In the genomic region with DNA sequence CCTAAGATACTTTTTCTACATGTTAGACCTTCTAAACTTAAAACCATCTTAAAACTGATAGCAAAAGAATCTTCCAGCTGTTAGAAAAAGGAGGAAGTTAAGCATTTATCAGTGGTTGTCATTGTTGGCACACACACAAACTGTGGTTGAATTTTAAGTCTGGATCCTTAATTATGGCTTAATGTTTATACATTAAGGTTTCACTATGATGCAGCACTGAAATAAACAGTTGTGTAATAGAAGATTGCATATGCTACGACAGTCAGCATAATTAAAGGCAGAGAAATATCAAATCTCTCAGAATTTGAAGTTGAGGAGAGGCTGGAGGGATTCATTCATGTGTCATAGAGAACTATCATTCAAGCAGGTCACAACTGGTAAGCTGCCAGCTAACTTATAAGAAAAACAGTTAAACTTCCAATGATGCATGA, we compare ENCODE assay signal across 13 cellular contexts. TPM values are rescaled to one million over a fixed set of nuclear protein-coding genes. Genes with fewer than 3 reads are reported as not detected.
DNase-seq lines count a peak whose midpoint lies in the region; ATAC-seq and TF ChIP-seq lines count a peak whose summit lies in the region.
"Had no signal": no experiment of that assay in that cellular context is flagged by ENCODE, and none has a peak within 500 bp of the region (broad histone marks: within the 10 kb centered on the region; RNA-seq: fewer than 3 reads in every experiment).

No MANE protein-coding gene starts in this region.

- 42% methylated on average over 1 of the region's 1 CpG for WGBS in right cardiac atrium
- 23% methylated on average over 1 of the region's 1 CpG for WGBS in smooth muscle cell (ENCODE audit: low lambda C conversion rate)

- H3K27me3 ChIP-seq in left ventricle myocardium inferior (ENCODE audit: low read depth) (no peaks in the 10 kb centered on the region), right cardiac atrium (ENCODE audit: control insufficient read depth, insufficient read depth) (no peaks in the 10 kb centered on the region), PC-3 (ENCODE audit: low read length) (no peaks in the 10 kb centered on the region), smooth muscle cell (ENCODE audit: low read depth) (no peaks in the 10 kb centered on the region)
- H3K27me3 ChIP-seq: ascending aorta had no signal

- H2AFZ ChIP-seq in PC-3 (ENCODE audit: low read length) (no peak overlapping the region), smooth muscle cell (ENCODE audit: low read depth) (no peak overlapping the region)

- POLR2A ChIA-PET in PC-3 (lab: Charles Lee; ENCODE audit: unreplicated experiment): no interaction called here

- H3F3A ChIP-seq in PC-3 (ENCODE audit: low read length, unreplicated experiment): no peaks in the 10 kb centered on the region
- peaks cover 7% of the 10 kb centered on the region for H3F3A ChIP-seq in smooth muscle cell (ENCODE audit: low read depth)

- TF ChIP-seq CTCF in left ventricle myocardium inferior (IDR thresholded peaks at IDR 0.05; ENCODE audit: borderline replicate concordance) (no peak), PC-3 (conservative IDR thresholded peaks at IDR 0.05; ENCODE audit: low read depth, low read length) (no peak), smooth muscle cell (IDR thresholded peaks at IDR 0.05; ENCODE audit: borderline replicate concordance, insufficient read depth, poor library complexity, severe bottlenecking) (no peak)

- ATAC-seq in right cardiac atrium: no peak
- peak; percentile 27; the same call in 1 of the 2 replicates for ATAC-seq in PC-3

- in situ Hi-C loops in G401 (cut with HindIII; ENCODE audit: low sequenced_read_pairs): no loop called here

- H3K4me1 ChIP-seq in left ventricle myocardium inferior (peaks cover 55% of the 10 kb centered on the region), right cardiac atrium (ENCODE audit: control insufficient read depth, insufficient read depth, low read length) (peaks cover 3% of the 10 kb centered on the region), PC-3 (ENCODE audit: insufficient read depth, low read length) (0 out of 2 replicates have a peak, but pooled peaks cover 9% of the 10 kb centered on the region), smooth muscle cell (ENCODE audit: low read depth) (peaks cover 7% of the 10 kb centered on the region)

- BruUV-seq in PC-3 (replicated peaks; lab: Mats Ljungman, UMichigan): no TSS peak

- H3K9me3 ChIP-seq in left ventricle myocardium inferior (replicated peaks): no peaks in the 10 kb centered on the region
- H3K9me3 ChIP-seq in right cardiac atrium (ENCODE audit: control insufficient read depth, low read length): no peaks in the 10 kb centered on the region
- no peaks in the 10 kb centered on the region for H3K9me3 ChIP-seq in PC-3 (ENCODE audit: low read length)
- no peaks in the 10 kb centered on the region for H3K9me3 ChIP-seq in smooth muscle cell (replicated peaks; ENCODE audit: low read depth)
- H3K9me3 ChIP-seq: ascending aorta had no signal

- H4K20me1 ChIP-seq in PC-3 (ENCODE audit: low read length): peaks cover 8% of the 10 kb centered on the region; the same call in 1 of the 2 replicates
- peaks cover 51% of the 10 kb centered on the region for H4K20me1 ChIP-seq in smooth muscle cell (ENCODE audit: low read depth)

- H3K79me2 ChIP-seq in PC-3 (ENCODE audit: low read length) (peaks cover 62% of the 10 kb centered on the region), smooth muscle cell (ENCODE audit: low read depth) (peaks cover 29% of the 10 kb centered on the region)

- intact Hi-C loops in left ventricle myocardium inferior (cut with micrococcal nuclease): no loop called here
- intact Hi-C loops in right cardiac atrium (cut with DNase I): no loop called here
- intact Hi-C loops in PC-3 (cut with micrococcal nuclease): no loop called here

- H3K4me3 ChIP-seq in left ventricle myocardium inferior (no peak overlapping the region), right cardiac atrium (ENCODE audit: low read length) (no peak overlapping the region), PC-3 (ENCODE audit: low read length) (no peak overlapping the region), smooth muscle cell (no peak overlapping the region)
- H3K4me3 ChIP-seq: ascending aorta had no signal

- H3K9me2 ChIP-seq in PC-3 (replicated peaks; ENCODE audit: low read length): no peaks in the 10 kb centered on the region

- no peaks in the 10 kb centered on the region for H3K36me3 ChIP-seq in left ventricle myocardium inferior
- no peaks in the 10 kb centered on the region for H3K36me3 ChIP-seq in PC-3 (ENCODE audit: low read depth, low read length)
- H3K36me3 ChIP-seq in smooth muscle cell (ENCODE audit: low read depth): no peaks in the 10 kb centered on the region
- H3K36me3 ChIP-seq: ascending aorta had no signal

- H3K4me2 ChIP-seq in PC-3 (ENCODE audit: low read length) (no peak overlapping the region), smooth muscle cell (peak overlapping the region; percentile 70)

- CTCF ChIA-PET in PC-3 (lab: Charles Lee): no interaction called here

- H3K27ac ChIP-seq in left ventricle myocardium inferior (replicated peaks) (peak overlapping the region; percentile 45), right cardiac atrium (ENCODE audit: low read length) (no peak overlapping the region), PC-3 (ENCODE audit: low read length) (no peak overlapping the region), smooth muscle cell (ENCODE audit: low read depth) (peak overlapping the region; percentile 73)
- H3K27ac ChIP-seq: ascending aorta had no signal

- DNase-seq in left ventricle myocardium inferior: no peak
- no peak for DNase-seq in right cardiac atrium
- DNase-seq in PC-3: peak; percentile 50
- peak; percentile 78 for DNase-seq in fibroblast of gingiva (ENCODE audit: low read depth)
- DNase-seq in smooth muscle cell (lab: John Stamatoyannopoulos, UW; ENCODE audit: unreplicated experiment): no peak
- no peak for DNase-seq in HuH-7.5 (ENCODE audit: low spot score)
- DNase-seq in G401 (ENCODE audit: low spot score): no peak
- no peak for DNase-seq in NCI-H2107 treated with DMSO at 0.1 percent for 48 hours (lab: John Stamatoyannopoulos, UW; ENCODE audit: unreplicated experiment)
- DNase-seq: activated CD4-positive, alpha-beta T cell treated with anti-CD3 and anti-CD28 coated beads, Interleukin-2, amount 50 U/mL, for 1 hour; AML-193; hypothalamus; occipital lobe had no signal

- H3K9ac ChIP-seq in PC-3 (ENCODE audit: low read length) (no peak overlapping the region), smooth muscle cell (ENCODE audit: low read depth) (no peak overlapping the region)

RNA-seq across cellular contexts. Expression of a gene that starts 32.3 kb away (rescaled TPM):
- total RNA-seq in left ventricle myocardium inferior (26.9 TPM), right cardiac atrium (10 to 100 TPM; 28.4 to 40.4 (median 31.4) TPM), PC-3 (2014; rRNA removed) (29.0 and 35.7 TPM in 2 replicates), smooth muscle cell (47.0 and 54.8 TPM in 2 replicates)
- polyA plus RNA-seq in right cardiac atrium (15.6 TPM), smooth muscle cell (20.9 and 24.4 TPM in 2 replicates)
- total RNA-seq in G401 (2014; rRNA removed; shearing (Covaris generic)): 34.7 and 43.1 TPM in 2 replicates

Comparison
In these comparisons a context has a peak if more than half of its experiments do, and no peak if none do; other contexts are left out.
1. H3K27ac ChIP-seq: peak in left ventricle myocardium inferior (single experiment) and smooth muscle cell (single experiment); none in right cardiac atrium (single experiment) and PC-3 (single experiment).
2. DNase-seq: peak in PC-3 (single experiment) and fibroblast of gingiva (single experiment); none in left ventricle myocardium inferior (single experiment), right cardiac atrium (0 of 3), smooth muscle cell (single experiment), HuH-7.5 (single experiment), G401 (single experiment) and NCI-H2107 treated with DMSO at 0.1 percent for 48 hours (single experiment).